2 cellular contexts compared by ENCODE assay signal in the genomic region with DNA sequence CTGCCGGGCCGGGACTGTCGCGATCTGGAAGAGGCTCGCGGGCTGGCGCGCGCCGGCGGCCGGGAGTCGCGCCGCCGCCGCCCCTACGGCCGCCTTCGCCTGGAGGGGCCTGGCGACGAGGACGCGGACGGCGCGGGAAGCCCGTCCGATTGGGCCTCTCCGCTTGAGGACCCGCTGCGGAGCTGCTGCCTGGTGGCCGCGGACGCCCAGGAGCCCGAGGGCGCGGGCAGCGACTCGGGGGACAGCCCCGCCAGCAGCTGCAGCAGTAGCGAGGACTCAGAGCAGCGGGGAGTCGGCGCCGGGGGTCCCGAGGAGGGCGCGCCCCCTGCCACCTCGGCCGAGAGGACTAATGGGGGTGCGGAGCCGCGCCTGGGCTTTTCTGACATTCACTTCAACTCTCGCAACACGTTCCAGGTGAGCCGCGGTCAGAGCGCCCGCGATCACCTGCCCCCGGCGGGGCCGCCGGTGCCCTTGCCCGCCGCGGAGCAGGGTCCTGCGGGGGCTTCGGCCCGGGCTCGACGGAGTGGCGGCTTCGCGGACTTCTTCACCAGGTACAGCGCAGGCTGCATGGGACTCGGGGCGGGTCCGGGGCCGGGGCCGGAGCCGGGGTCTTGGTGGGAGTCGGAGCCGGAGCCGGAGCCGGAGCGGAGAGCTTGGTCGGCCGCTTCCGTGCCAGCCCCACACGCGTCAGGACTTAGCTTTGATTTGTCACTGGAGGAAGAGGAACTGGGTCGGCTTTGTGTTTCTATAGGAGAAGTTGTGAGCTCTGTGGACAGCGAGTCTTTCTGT.
TF ChIP-seq lines count a peak whose summit lies in the region.

No MANE protein-coding gene starts in this region.

TF ChIP-seq in HEK293, 187 proteins besides CTCF, POLR2A, EP300 and RAD21 (continues in another document):
- TF ChIP-seq ZNF658 (tag by site-specific recombination; IDR thresholded peaks at IDR 0.05): no peak
- no peak for TF ChIP-seq ZNF302 (tag by site-specific recombination; IDR thresholded peaks at IDR 0.05; ENCODE audit: low read depth)
- TF ChIP-seq ZNF341 (tag by site-specific recombination; IDR thresholded peaks at IDR 0.05; ENCODE audit: low read depth): peak; percentile 12; the same call in 1 of the 2 replicates
- TF ChIP-seq ZNF677 (tag by site-specific recombination; IDR thresholded peaks at IDR 0.05): no peak
- TF ChIP-seq KLF8 (tag by site-specific recombination; IDR thresholded peaks at IDR 0.05): no peak
- no peak for TF ChIP-seq ZNF558 (tag by site-specific recombination; IDR thresholded peaks at IDR 0.05)
- no peak for TF ChIP-seq ZNF610 (tag by site-specific recombination; IDR thresholded peaks at IDR 0.05; ENCODE audit: borderline replicate concordance)
- TF ChIP-seq, protein P1, sequence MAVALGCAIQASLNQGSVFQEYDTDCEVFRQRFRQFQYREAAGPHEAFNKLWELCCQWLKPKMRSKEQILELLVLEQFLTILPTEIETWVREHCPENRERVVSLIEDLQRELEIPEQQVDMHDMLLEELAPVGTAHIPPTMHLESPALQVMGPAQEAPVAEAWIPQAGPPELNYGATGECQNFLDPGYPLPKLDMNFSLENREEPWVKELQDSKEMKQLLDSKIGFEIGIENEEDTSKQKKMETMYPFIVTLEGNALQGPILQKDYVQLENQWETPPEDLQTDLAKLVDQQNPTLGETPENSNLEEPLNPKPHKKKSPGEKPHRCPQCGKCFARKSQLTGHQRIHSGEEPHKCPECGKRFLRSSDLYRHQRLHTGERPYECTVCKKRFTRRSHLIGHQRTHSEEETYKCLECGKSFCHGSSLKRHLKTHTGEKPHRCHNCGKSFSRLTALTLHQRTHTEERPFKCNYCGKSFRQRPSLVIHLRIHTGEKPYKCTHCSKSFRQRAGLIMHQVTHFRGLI (tag by site-specific recombination; IDR thresholded peaks at IDR 0.05): no peak
- 0 out of 2 replicates have a peak, but pooled peaks have one; percentile 2 for TF ChIP-seq ZNF596 (tag by site-specific recombination; IDR thresholded peaks at IDR 0.05)
- no peak for TF ChIP-seq ZFHX2 (tag by site-specific recombination; conservative IDR thresholded peaks at IDR 0.05)
- TF ChIP-seq, protein P2, sequence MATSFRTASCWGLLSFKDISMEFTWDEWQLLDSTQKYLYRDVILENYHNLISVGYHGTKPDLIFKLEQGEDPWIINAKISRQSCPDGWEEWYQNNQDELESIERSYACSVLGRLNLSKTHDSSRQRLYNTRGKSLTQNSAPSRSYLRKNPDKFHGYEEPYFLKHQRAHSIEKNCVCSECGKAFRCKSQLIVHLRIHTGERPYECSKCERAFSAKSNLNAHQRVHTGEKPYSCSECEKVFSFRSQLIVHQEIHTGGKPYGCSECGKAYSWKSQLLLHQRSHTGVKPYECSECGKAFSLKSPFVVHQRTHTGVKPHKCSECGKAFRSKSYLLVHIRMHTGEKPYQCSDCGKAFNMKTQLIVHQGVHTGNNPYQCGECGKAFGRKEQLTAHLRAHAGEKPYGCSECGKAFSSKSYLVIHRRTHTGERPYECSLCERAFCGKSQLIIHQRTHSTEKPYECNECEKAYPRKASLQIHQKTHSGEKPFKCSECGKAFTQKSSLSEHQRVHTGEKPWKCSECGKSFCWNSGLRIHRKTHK (tag by site-specific recombination; IDR thresholded peaks at IDR 0.05): no peak
- TF ChIP-seq ZNF629 (tag by site-specific recombination; IDR thresholded peaks at IDR 0.05): no peak
- TF ChIP-seq, protein P3, sequence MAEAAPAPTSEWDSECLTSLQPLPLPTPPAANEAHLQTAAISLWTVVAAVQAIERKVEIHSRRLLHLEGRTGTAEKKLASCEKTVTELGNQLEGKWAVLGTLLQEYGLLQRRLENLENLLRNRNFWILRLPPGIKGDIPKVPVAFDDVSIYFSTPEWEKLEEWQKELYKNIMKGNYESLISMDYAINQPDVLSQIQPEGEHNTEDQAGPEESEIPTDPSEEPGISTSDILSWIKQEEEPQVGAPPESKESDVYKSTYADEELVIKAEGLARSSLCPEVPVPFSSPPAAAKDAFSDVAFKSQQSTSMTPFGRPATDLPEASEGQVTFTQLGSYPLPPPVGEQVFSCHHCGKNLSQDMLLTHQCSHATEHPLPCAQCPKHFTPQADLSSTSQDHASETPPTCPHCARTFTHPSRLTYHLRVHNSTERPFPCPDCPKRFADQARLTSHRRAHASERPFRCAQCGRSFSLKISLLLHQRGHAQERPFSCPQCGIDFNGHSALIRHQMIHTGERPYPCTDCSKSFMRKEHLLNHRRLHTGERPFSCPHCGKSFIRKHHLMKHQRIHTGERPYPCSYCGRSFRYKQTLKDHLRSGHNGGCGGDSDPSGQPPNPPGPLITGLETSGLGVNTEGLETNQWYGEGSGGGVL (tag by site-specific recombination; IDR thresholded peaks at IDR 0.05): no peak
- TF ChIP-seq ZIC2 (tag by site-specific recombination; IDR thresholded peaks at IDR 0.05): peak; percentile 42
- TF ChIP-seq ZNF623 (tag by site-specific recombination; IDR thresholded peaks at IDR 0.05): no peak
- TF ChIP-seq, protein P4, sequence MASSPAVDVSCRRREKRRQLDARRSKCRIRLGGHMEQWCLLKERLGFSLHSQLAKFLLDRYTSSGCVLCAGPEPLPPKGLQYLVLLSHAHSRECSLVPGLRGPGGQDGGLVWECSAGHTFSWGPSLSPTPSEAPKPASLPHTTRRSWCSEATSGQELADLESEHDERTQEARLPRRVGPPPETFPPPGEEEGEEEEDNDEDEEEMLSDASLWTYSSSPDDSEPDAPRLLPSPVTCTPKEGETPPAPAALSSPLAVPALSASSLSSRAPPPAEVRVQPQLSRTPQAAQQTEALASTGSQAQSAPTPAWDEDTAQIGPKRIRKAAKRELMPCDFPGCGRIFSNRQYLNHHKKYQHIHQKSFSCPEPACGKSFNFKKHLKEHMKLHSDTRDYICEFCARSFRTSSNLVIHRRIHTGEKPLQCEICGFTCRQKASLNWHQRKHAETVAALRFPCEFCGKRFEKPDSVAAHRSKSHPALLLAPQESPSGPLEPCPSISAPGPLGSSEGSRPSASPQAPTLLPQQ (tag by site-specific recombination; IDR thresholded peaks at IDR 0.05): no peak
- TF ChIP-seq ZNF350 (tag by site-specific recombination; IDR thresholded peaks at IDR 0.05): no peak
- TF ChIP-seq MYNN (tag by site-specific recombination; IDR thresholded peaks at IDR 0.05; ENCODE audit: borderline replicate concordance): no peak

TF ChIP-seq in HepG2, 621 proteins besides CTCF, POLR2A, EP300 and RAD21 (continues in another document):
- TF ChIP-seq ZFY (CRISPR knock-in tag; IDR thresholded peaks at IDR 0.05) (peak; percentile 70; the same call in 1 of the 2 replicates), GPN1 (CRISPR knock-in tag; IDR thresholded peaks at IDR 0.05; ENCODE audit: borderline replicate concordance) (no peak), RXRA (CRISPR knock-in tag; IDR thresholded peaks at IDR 0.05) (0 out of 2 replicates have a peak, but pooled peaks have one; percentile 27), EEA1 (CRISPR knock-in tag; IDR thresholded peaks at IDR 0.05; ENCODE audit: borderline replicate concordance) (0 out of 2 replicates have a peak, but pooled peaks have one; percentile 41), NR2C2 (CRISPR knock-in tag; IDR thresholded peaks at IDR 0.05; ENCODE audit: borderline replicate concordance) (0 out of 2 replicates have a peak, but pooled peaks have one; percentile 8), RFXAP (CRISPR knock-in tag; IDR thresholded peaks at IDR 0.05; ENCODE audit: borderline replicate concordance) (no peak), MEF2D (CRISPR knock-in tag; IDR thresholded peaks at IDR 0.05) (no peak), TAF1 (CRISPR knock-in tag; IDR thresholded peaks at IDR 0.05) (peak; percentile 55), AGO2 (optimal IDR thresholded peaks at IDR 0.05; ENCODE audit: low read depth, low read length) (peak; percentile 46), MAZ (IDR thresholded peaks at IDR 0.05; ENCODE audit: borderline replicate concordance, low read depth, low read length) (no peak), MAZ (CRISPR knock-in tag; IDR thresholded peaks at IDR 0.05; ENCODE audit: low read depth) (0 out of 2 replicates have a peak, but pooled peaks have one; percentile 30), ZNF205 (CRISPR knock-in tag; IDR thresholded peaks at IDR 0.05) (0 out of 2 replicates have a peak, but pooled peaks have one; percentile 37), SRY (CRISPR knock-in tag; IDR thresholded peaks at IDR 0.05) (peak; percentile 58; the same call in 1 of the 2 replicates), MED13 (CRISPR knock-in tag; IDR thresholded peaks at IDR 0.05) (0 out of 2 replicates have a peak, but pooled peaks have one; percentile 61)
- TF ChIP-seq, protein P5, sequence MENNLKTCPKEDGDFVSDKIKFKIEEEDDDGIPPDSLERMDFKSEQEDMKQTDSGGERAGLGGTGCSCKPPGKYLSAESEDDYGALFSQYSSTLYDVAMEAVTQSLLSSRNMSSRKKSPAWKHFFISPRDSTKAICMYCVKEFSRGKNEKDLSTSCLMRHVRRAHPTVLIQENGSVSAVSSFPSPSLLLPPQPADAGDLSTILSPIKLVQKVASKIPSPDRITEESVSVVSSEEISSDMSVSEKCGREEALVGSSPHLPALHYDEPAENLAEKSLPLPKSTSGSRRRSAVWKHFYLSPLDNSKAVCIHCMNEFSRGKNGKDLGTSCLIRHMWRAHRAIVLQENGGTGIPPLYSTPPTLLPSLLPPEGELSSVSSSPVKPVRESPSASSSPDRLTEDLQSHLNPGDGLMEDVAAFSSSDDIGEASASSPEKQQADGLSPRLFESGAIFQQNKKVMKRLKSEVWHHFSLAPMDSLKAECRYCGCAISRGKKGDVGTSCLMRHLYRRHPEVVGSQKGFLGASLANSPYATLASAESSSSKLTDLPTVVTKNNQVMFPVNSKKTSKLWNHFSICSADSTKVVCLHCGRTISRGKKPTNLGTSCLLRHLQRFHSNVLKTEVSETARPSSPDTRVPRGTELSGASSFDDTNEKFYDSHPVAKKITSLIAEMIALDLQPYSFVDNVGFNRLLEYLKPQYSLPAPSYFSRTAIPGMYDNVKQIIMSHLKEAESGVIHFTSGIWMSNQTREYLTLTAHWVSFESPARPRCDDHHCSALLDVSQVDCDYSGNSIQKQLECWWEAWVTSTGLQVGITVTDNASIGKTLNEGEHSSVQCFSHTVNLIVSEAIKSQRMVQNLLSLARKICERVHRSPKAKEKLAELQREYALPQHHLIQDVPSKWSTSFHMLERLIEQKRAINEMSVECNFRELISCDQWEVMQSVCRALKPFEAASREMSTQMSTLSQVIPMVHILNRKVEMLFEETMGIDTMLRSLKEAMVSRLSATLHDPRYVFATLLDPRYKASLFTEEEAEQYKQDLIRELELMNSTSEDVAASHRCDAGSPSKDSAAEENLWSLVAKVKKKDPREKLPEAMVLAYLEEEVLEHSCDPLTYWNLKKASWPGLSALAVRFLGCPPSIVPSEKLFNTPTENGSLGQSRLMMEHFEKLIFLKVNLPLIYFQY (CRISPR knock-in tag; IDR thresholded peaks at IDR 0.05; ENCODE audit: borderline replicate concordance): 0 out of 2 replicates have a peak, but pooled peaks have one; percentile 28
- TF ChIP-seq, protein P6, sequence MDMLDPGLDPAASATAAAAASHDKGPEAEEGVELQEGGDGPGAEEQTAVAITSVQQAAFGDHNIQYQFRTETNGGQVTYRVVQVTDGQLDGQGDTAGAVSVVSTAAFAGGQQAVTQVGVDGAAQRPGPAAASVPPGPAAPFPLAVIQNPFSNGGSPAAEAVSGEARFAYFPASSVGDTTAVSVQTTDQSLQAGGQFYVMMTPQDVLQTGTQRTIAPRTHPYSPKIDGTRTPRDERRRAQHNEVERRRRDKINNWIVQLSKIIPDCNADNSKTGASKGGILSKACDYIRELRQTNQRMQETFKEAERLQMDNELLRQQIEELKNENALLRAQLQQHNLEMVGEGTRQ (IDR thresholded peaks at IDR 0.05; ENCODE audit: low read depth, low read length): no peak
- TF ChIP-seq, protein P6 (CRISPR knock-in tag; IDR thresholded peaks at IDR 0.05; ENCODE audit: borderline replicate concordance): no peak
- TF ChIP-seq, protein P7, sequence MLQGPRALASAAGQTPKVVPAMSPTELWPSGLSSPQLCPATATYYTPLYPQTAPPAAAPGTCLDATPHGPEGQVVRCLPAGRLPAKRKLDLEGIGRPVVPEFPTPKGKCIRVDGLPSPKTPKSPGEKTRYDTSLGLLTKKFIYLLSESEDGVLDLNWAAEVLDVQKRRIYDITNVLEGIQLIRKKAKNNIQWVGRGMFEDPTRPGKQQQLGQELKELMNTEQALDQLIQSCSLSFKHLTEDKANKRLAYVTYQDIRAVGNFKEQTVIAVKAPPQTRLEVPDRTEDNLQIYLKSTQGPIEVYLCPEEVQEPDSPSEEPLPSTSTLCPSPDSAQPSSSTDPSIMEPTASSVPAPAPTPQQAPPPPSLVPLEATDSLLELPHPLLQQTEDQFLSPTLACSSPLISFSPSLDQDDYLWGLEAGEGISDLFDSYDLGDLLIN (CRISPR knock-in tag; IDR thresholded peaks at IDR 0.05; ENCODE audit: borderline replicate concordance): no peak
- TF ChIP-seq, protein P8, sequence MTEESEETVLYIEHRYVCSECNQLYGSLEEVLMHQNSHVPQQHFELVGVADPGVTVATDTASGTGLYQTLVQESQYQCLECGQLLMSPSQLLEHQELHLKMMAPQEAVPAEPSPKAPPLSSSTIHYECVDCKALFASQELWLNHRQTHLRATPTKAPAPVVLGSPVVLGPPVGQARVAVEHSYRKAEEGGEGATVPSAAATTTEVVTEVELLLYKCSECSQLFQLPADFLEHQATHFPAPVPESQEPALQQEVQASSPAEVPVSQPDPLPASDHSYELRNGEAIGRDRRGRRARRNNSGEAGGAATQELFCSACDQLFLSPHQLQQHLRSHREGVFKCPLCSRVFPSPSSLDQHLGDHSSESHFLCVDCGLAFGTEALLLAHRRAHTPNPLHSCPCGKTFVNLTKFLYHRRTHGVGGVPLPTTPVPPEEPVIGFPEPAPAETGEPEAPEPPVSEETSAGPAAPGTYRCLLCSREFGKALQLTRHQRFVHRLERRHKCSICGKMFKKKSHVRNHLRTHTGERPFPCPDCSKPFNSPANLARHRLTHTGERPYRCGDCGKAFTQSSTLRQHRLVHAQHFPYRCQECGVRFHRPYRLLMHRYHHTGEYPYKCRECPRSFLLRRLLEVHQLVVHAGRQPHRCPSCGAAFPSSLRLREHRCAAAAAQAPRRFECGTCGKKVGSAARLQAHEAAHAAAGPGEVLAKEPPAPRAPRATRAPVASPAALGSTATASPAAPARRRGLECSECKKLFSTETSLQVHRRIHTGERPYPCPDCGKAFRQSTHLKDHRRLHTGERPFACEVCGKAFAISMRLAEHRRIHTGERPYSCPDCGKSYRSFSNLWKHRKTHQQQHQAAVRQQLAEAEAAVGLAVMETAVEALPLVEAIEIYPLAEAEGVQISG (CRISPR knock-in tag; IDR thresholded peaks at IDR 0.05): 0 out of 2 replicates have a peak, but pooled peaks have one; percentile 6
- TF ChIP-seq, protein P9, sequence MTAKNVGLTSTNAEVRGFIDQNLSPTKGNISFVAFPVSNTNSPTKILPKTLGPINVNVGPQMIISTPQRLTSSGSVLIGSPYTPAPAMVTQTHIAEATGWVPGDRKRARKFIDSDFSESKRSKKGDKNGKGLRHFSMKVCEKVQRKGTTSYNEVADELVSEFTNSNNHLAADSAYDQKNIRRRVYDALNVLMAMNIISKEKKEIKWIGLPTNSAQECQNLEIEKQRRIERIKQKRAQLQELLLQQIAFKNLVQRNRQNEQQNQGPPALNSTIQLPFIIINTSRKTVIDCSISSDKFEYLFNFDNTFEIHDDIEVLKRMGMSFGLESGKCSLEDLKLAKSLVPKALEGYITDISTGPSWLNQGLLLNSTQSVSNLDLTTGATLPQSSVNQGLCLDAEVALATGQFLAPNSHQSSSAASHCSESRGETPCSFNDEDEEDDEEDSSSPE (CRISPR knock-in tag; IDR thresholded peaks at IDR 0.05): no peak
